ENCODE assay signal across 8 cellular contexts in the genomic region with DNA sequence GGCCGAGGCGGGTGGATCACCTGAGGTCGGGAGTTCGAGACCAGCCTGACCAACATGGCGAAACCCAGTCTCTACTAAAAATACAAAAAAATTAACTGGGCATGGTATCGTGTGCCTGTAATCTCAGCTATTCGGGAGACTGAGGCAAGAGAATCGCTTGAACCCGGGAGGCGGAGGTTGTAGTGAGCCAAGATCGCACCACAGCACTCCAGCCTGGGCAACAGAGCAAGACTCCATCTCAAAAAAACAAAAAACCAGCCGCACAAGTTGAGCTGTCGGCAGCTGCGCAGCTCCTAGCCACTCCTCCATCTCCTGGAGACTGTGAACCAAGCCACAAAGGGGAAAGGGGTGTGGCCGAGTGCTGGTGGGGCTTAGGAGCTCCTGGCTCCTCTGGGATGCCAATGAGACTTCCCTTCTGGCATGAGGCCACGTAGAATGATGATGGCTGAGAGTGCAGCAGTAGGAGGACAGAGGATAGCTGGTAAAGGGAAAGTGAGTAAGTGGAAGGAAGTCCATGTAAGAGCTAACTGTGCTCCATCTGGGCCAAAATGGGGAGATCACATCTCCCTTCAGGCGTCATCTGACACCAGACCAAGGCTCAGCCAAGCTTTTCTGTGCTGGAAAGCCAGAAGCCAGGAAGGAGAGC. TPM values are rescaled to one million over a fixed set of nuclear protein-coding genes. Genes with fewer than 3 reads are reported as not detected.
DNase-seq lines count a peak whose midpoint lies in the region; ATAC-seq and TF ChIP-seq lines count a peak whose summit lies in the region.
"Not testable (repeated sequence)": the region's sequence is repeated elsewhere in the genome, so short reads cannot be mapped to it uniquely, and the experiment has no call there.

No MANE protein-coding gene starts in this region.

- H3K27ac ChIP-seq in breast epithelium (peak overlapping the region; percentile 76 to 84), foreskin keratinocyte (peak overlapping the region; percentile 39), subcutaneous abdominal adipose tissue (ENCODE audit: low read depth, low read length) (peak overlapping the region; percentile 86)

- intact Hi-C loops in CD14-positive monocyte (cut with micrococcal nuclease): loop anchor here in 1 of 2 donors (5.0 kb wide), 1 partner anchor 43 kb away; no protein-coding TSS in a partner anchor
- intact Hi-C loops in breast epithelium (cut with DNase I; ENCODE audit: low total_unique reads); mucosa of descending colon (cut with DNase I, micrococcal nuclease): not testable (repeated sequence)

- not testable (repeated sequence) for TF ChIP-seq POLR2A in breast epithelium (IDR thresholded peaks at IDR 0.05)

- H3K4me3 ChIP-seq in breast epithelium; mucosa of descending colon; subcutaneous abdominal adipose tissue (ENCODE audit: low read depth in 1 of 5, low read length in 5 of 5): not testable (repeated sequence)

- H3K4me1 Mint-ChIP-seq in CD14-positive monocyte: peaks cover 79% of the 10 kb centered on the region

- not testable (repeated sequence) for TF ChIP-seq CTCF in CD14-positive monocyte (IDR thresholded peaks at IDR 0.05); breast epithelium (IDR thresholded peaks at IDR 0.05); foreskin keratinocyte (conservative IDR thresholded peaks at IDR 0.05); mucosa of descending colon (IDR thresholded peaks at IDR 0.05)

- not testable (repeated sequence) for H3K27me3 ChIP-seq in breast epithelium; foreskin keratinocyte; subcutaneous abdominal adipose tissue (ENCODE audit: control insufficient read depth in 5 of 5, insufficient read depth in 4 of 5, low read length in 5 of 5)

- not testable (repeated sequence) for H3K27me3 Mint-ChIP-seq in CD14-positive monocyte (ENCODE audit: low read depth in 3 of 3)

- not testable (repeated sequence) for H3K9me3 Mint-ChIP-seq in CD14-positive monocyte

- H3K4me3 Mint-ChIP-seq in CD14-positive monocyte: peak overlapping the region in 1 of 2 donors; percentile 81

- H3K9me3 ChIP-seq in breast epithelium; mucosa of descending colon; subcutaneous abdominal adipose tissue (ENCODE audit: control insufficient read depth in 5 of 5, low read length in 5 of 5): not testable (repeated sequence)

- H3K4me1 ChIP-seq in breast epithelium (peaks cover 0 to 15% of the 10 kb centered on the region in 2 donors), foreskin keratinocyte (peaks cover 16% of the 10 kb centered on the region), mucosa of descending colon (ENCODE audit: low read depth) (peaks cover 30% of the 10 kb centered on the region), subcutaneous abdominal adipose tissue (ENCODE audit: control insufficient read depth in 5 of 5, insufficient read depth in 5 of 5, low read length in 5 of 5) (peaks cover 12 to 57% (median 43%) of the 10 kb centered on the region in 5 donors)

- not testable (repeated sequence) for H3K36me3 Mint-ChIP-seq in CD14-positive monocyte

- ATAC-seq in foreskin keratinocyte (peak; percentile 17), mucosa of descending colon (peak; percentile 64)

- DNase-seq in CD14-positive monocyte (ENCODE audit: low spot score): peak; percentile 61
- DNase-seq in HCEC 1CT: peak; percentile 53
- DNase-seq in NCI-H2029 (lab: John Stamatoyannopoulos, UW): peak; percentile 94
- peak; percentile 30 for DNase-seq in RPMI7951 (ENCODE audit: low read depth)
- DNase-seq in breast epithelium (ENCODE audit: low spot score in 2 of 2): peak in 1 of 2 donors; percentile 46
- peak; percentile 44 to 70 for DNase-seq in foreskin keratinocyte
- DNase-seq in mucosa of descending colon: peak; percentile 69 to 82 (median 74)

- H3K27ac Mint-ChIP-seq in CD14-positive monocyte: peak overlapping the region; percentile 92 to 98 (median 95)

- not testable (repeated sequence) for H3K36me3 ChIP-seq in breast epithelium; mucosa of descending colon (ENCODE audit: low read depth); subcutaneous abdominal adipose tissue (ENCODE audit: control insufficient read depth in 5 of 5, insufficient read depth in 5 of 5, low read length in 5 of 5)

- H3K9ac ChIP-seq in subcutaneous abdominal adipose tissue (ENCODE audit: low read length in 5 of 5): not testable (repeated sequence)

RNA-seq across cellular contexts. Expression of a gene that starts 47.2 kb away (rescaled TPM):
- polyA plus RNA-seq in CD14-positive monocyte (100 to 1,000 TPM in 1 of 2 donors, 10 to 100 TPM in 1; 80.0 to 103 TPM), foreskin keratinocyte (57.2 and 57.9 TPM in 2 replicates)
- total RNA-seq in RPMI7951 (2014; rRNA removed; shearing (Covaris generic)): 184 and 206 TPM in 2 replicates
- total RNA-seq in breast epithelium (1,000 to 10,000 TPM in 2 of 3 donors, 100 to 1,000 TPM in 1; 636 to 1,393 (median 1,040) TPM), foreskin keratinocyte (393 and 461 TPM in 2 replicates), mucosa of descending colon (1,000 to 10,000 TPM in 1 of 3 donors, 100 to 1,000 TPM in 2; 473 to 1,283 (median 535) TPM)
